11 cellular contexts compared by ENCODE assay signal in genomic region chr7:128020161-128020560, GRCh38. TPM values are rescaled to one million over a fixed set of nuclear protein-coding genes. Genes with fewer than 3 reads are reported as not detected.
DNase-seq lines count a peak whose midpoint lies in the region; FAIRE-seq and TF ChIP-seq lines count a peak whose summit lies in the region.
"Had no signal": no experiment of that assay in that cellular context is flagged by ENCODE, and none has a peak within 500 bp of the region (broad histone marks: within the 10 kb centered on the region; RNA-seq: fewer than 3 reads in every experiment).

No MANE protein-coding gene starts in this region.

- peak; percentile 53 to 54 for DNase-seq in activated T-cell treated with anti-CD3 and anti-CD28 coated beads, Interleukin-2, amount 50 U/mL, for 48 hours
- DNase-seq in kidney epithelial cell (ENCODE audit: low read depth) (no peak), H54 (ENCODE audit: insufficient read length, low spot score) (no peak), caudate nucleus (lab: John Stamatoyannopoulos, UW) (no peak), NCI-H510A treated with DMSO at 0.1 percent for 48 hours (lab: John Stamatoyannopoulos, UW) (no peak)
- DNase-seq: activated T-cell treated with anti-CD3 and anti-CD28 coated beads, Interleukin-2, amount 50 U/mL, for 4 hours; SIG-M5; sigmoid colon; stomach had no signal

- CTCF ChIA-PET in HEK293 (lab: Yijun Ruan, JAX) = interaction anchor here (0.6 to 1.4 kb wide), 7 partner anchors 10 to 352 kb away, joined by 3 to 5 read pairs (median 4); no protein-coding TSS in a partner anchor

- POLR2A ChIA-PET in HEK293 (lab: Yijun Ruan, JAX) = no interaction called here

- H3K36me3 ChIP-seq in DOHH2 (ENCODE audit: control insufficient read depth, low read length) (peaks cover 26% of the 10 kb centered on the region), HEK293 (ENCODE audit: control insufficient read depth in 2 of 2, insufficient read depth in 1 of 2, low read length in 2 of 2) (peaks cover 0 to 5% of the 10 kb centered on the region in 2 experiments; a peak in 1 of 3 replicates), kidney epithelial cell (ENCODE audit: control insufficient read depth, insufficient read depth, low read length) (no peaks in the 10 kb centered on the region)
- H3K36me3 ChIP-seq: sigmoid colon had no signal

- FAIRE-seq in H54 (lab: Jason Lieb, UNC) = no peak

- H3K27me3 ChIP-seq in DOHH2 (ENCODE audit: control insufficient read depth, low read length) (no peaks in the 10 kb centered on the region), kidney epithelial cell (ENCODE audit: control insufficient read depth, insufficient read depth, low read length) (no peaks in the 10 kb centered on the region)
- H3K27me3 ChIP-seq: sigmoid colon, stomach had no signal

- H3F3A ChIP-seq in DOHH2 (ENCODE audit: control insufficient read depth, insufficient read depth) = no peaks in the 10 kb centered on the region

- no peaks in the 10 kb centered on the region for H3K9me2 ChIP-seq in DOHH2 (replicated peaks; ENCODE audit: control insufficient read depth, low read length)

- TF ChIP-seq CTCF in DOHH2 (IDR thresholded peaks at IDR 0.05; ENCODE audit: low read depth, low read length, poor library complexity, severe bottlenecking) = peak; percentile 96
- peak; percentile 28; the same call in 1 of the 2 replicates for TF ChIP-seq CTCF in HEK293 (tag by site-specific recombination; IDR thresholded peaks at IDR 0.05)
- TF ChIP-seq CTCF in kidney epithelial cell (IDR thresholded peaks at IDR 0.05; ENCODE audit: insufficient read depth, low read length, poor library complexity, severe bottlenecking) = peak; percentile 38

- H3K4me1 ChIP-seq in DOHH2 (ENCODE audit: control insufficient read depth, low read length) = peaks cover 3% of the 10 kb centered on the region; the same call in 1 of the 2 replicates
- no peaks in the 10 kb centered on the region for H3K4me1 ChIP-seq in HEK293 (ENCODE audit: control insufficient read depth, insufficient read depth, low read length)
- H3K4me1 ChIP-seq: sigmoid colon had no signal

- H3K4me2 ChIP-seq in DOHH2 (ENCODE audit: low read length) = no peak overlapping the region

- no peaks in the 10 kb centered on the region for H3K79me2 ChIP-seq in DOHH2 (ENCODE audit: control insufficient read depth, low read length)

- no peak overlapping the region for H3K27ac ChIP-seq in DOHH2 (ENCODE audit: low read depth, low read length)
- H3K27ac ChIP-seq in HEK293 (ENCODE audit: extremely low read depth, low read depth, low read length) = no peak overlapping the region
- H3K27ac ChIP-seq in caudate nucleus (ENCODE audit: low read depth, low read length) = no peak overlapping the region
- H3K27ac ChIP-seq: sigmoid colon, stomach had no signal

- H4K20me1 ChIP-seq in DOHH2 (ENCODE audit: control insufficient read depth, insufficient read depth, low read depth, low read length) = no peaks in the 10 kb centered on the region

- H3K4me3 ChIP-seq in DOHH2 (ENCODE audit: low read length) (no peak overlapping the region), HEK293 (ENCODE audit: low read depth, low read length) (no peak overlapping the region), kidney epithelial cell (ENCODE audit: low read depth, low read length) (no peak overlapping the region)
- H3K4me3 ChIP-seq: sigmoid colon, stomach had no signal

- TF ChIP-seq POLR2A in H54 (IDR thresholded peaks at IDR 0.05; ENCODE audit: low read depth, low read length) = no peak

- H3K9me3 ChIP-seq in DOHH2 (ENCODE audit: control insufficient read depth, insufficient read depth, low read length) = no peaks in the 10 kb centered on the region
- no peaks in the 10 kb centered on the region for H3K9me3 ChIP-seq in HEK293 (ENCODE audit: control insufficient read depth, insufficient read depth, low read depth, low read length)
- H3K9me3 ChIP-seq: sigmoid colon, stomach had no signal

TF ChIP-seq in HEK293, 187 proteins besides CTCF, POLR2A, EP300 and RAD21:
- TF ChIP-seq ZNF768 (tag by site-specific recombination; IDR thresholded peaks at IDR 0.05) (no peak), ZNF792 (tag by site-specific recombination; IDR thresholded peaks at IDR 0.05) (no peak), ZNF501 (tag by site-specific recombination; IDR thresholded peaks at IDR 0.05) (no peak), SALL2 (tag by site-specific recombination; IDR thresholded peaks at IDR 0.05; ENCODE audit: borderline replicate concordance) (no peak), TSHZ1 (tag by site-specific recombination; IDR thresholded peaks at IDR 0.05; ENCODE audit: borderline replicate concordance) (no peak)

RNA-seq across cellular contexts. Expression of gene LRRC4, which starts 11.1 kb away (rescaled TPM):
- 0.46 and 0.96 TPM in 2 replicates for total RNA-seq in kidney epithelial cell

Comparison
In these comparisons a context has a peak if more than half of its experiments do, and no peak if none do; other contexts are left out.
1. CTCF ChIP-seq: peak in every context shown above with its lines; median percentile 96 in DOHH2; 38 in kidney epithelial cell; 28 in HEK293.
2. DNase-seq: peak in activated T-cell treated with anti-CD3 and anti-CD28 coated beads, Interleukin-2, amount 50 U/mL, for 48 hours (2 of 2); none in kidney epithelial cell (single experiment), H54 (single experiment), caudate nucleus (0 of 61) and NCI-H510A treated with DMSO at 0.1 percent for 48 hours (single experiment).